Comparison of ENCODE assay signal across 7 cellular contexts in the genomic region with DNA sequence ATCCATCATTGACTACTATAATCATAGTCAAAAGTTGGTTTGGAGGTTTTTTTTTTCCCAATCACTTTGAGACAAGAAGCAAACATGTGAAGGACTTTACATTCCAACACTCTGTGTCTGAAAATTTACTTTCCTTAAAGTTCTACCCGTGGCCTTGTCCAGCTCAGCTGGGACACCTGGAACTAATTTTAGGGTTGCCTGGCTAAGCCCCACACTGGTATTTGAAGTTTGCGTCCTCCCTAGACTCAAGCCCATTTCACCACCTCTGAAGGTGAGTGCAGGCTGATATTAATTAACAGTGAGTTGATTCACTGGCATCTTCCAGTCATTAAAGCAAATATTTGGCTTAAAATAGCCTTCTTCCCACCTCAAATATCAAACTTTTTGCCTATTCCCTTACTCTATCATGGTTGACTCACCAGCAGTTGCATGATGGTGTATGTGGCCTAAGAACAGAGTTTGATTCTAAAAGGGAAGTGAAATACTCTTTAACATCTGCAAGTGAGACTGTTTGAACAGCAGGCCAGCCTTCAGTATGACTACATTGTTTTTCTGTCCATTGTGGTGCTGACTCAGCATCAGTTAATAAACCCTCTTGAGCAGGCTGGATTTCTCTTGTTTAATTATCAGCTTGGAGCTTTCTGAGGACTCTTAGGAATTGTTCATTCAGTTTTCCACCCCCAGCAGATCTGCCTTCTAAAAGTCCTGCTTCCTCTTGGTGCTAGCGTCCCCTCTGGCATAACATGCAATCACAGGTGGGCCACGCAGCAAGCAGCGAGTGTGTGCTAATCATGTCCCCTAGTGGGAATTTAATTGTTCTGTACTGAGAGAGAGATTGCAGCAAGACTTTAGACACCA. TPM values are rescaled to one million over a fixed set of nuclear protein-coding genes. Genes with fewer than 3 reads are reported as not detected.
A peak's percentile ranks its signal among the peaks of the same experiment; 100 is the strongest.
DNase-seq lines count a peak whose midpoint lies in the region; ATAC-seq and TF ChIP-seq lines count a peak whose summit lies in the region.

No MANE protein-coding gene starts in this region.

- peak; percentile 62 for DNase-seq in GM03348 (ENCODE audit: low spot score)
- DNase-seq in NT2/D1 (ENCODE audit: low read depth, low spot score), result peak; percentile 28
- DNase-seq in central memory CD8-positive, alpha-beta T cell (ENCODE audit: low spot score in 2 of 2), result no peak
- DNase-seq in mucosa of descending colon, result peak in 1 of 3 donors; percentile 41
- DNase-seq in DMS114 treated with DMSO at 0.1 percent for 48 hours (lab: John Stamatoyannopoulos, UW; ENCODE audit: unreplicated experiment), result no peak

- no peak overlapping the region for H3K4me3 ChIP-seq in NT2/D1 (ENCODE audit: insufficient read length, low read depth)
- H3K4me3 ChIP-seq in mucosa of descending colon, result no peak overlapping the region

- no peak overlapping the region for H3K9ac ChIP-seq in NT2/D1 (ENCODE audit: insufficient read length, low read depth)

- H3K9me3 ChIP-seq in NT2/D1 (ENCODE audit: insufficient read depth, low read length) (no peaks in the 10 kb centered on the region), mucosa of descending colon (no peaks in the 10 kb centered on the region)

- no peak for TF ChIP-seq CTCF in mucosa of descending colon (IDR thresholded peaks at IDR 0.05)

- ATAC-seq in GM19467 (IDR thresholded peaks at IDR 0.05; ENCODE audit: unreplicated experiment), result peak; percentile 61
- peak; percentile 75 for ATAC-seq in HG03442 (IDR thresholded peaks at IDR 0.05; ENCODE audit: unreplicated experiment)
- ATAC-seq in central memory CD8-positive, alpha-beta T cell (replicated peaks; ENCODE audit: extremely low read depth, poor library complexity, severe bottlenecking), result no peak
- peak; percentile 42 for ATAC-seq in mucosa of descending colon

- intact Hi-C loops in mucosa of descending colon (cut with DNase I, micrococcal nuclease), result loop anchor here in 1 of 2 donors (10.0 kb wide), 1 partner anchor 90 kb away; no protein-coding TSS in a partner anchor

- peaks cover 64% of the 10 kb centered on the region for H3K4me1 Mint-ChIP-seq in central memory CD8-positive, alpha-beta T cell

- H3K27me3 ChIP-seq in NT2/D1 (ENCODE audit: insufficient read depth, insufficient read length), result peaks cover 5% of the 10 kb centered on the region

- H3K27ac Mint-ChIP-seq in central memory CD8-positive, alpha-beta T cell (ENCODE audit: low read depth), result peak overlapping the region; percentile 69

- H3K9me3 Mint-ChIP-seq in central memory CD8-positive, alpha-beta T cell, result no peaks in the 10 kb centered on the region

- peaks cover 3% of the 10 kb centered on the region for H3K4me1 ChIP-seq in NT2/D1 (ENCODE audit: insufficient read depth, insufficient read length)
- no peaks in the 10 kb centered on the region for H3K4me1 ChIP-seq in mucosa of descending colon (ENCODE audit: low read depth)

- H3K36me3 ChIP-seq in NT2/D1 (ENCODE audit: insufficient read depth, insufficient read length, low read length) (no peaks in the 10 kb centered on the region), mucosa of descending colon (ENCODE audit: low read depth) (no peaks in the 10 kb centered on the region)

- peaks cover 10% of the 10 kb centered on the region for H3K36me3 Mint-ChIP-seq in central memory CD8-positive, alpha-beta T cell (ENCODE audit: insufficient read depth)

- H3K4me3 Mint-ChIP-seq in central memory CD8-positive, alpha-beta T cell, result peak overlapping the region; percentile 97

- no peaks in the 10 kb centered on the region for H3K27me3 Mint-ChIP-seq in central memory CD8-positive, alpha-beta T cell

RNA-seq across cellular contexts. Expression of a gene that starts 1.8 kb away (rescaled TPM):
- 10 to 100 TPM; 10.5 to 30.7 (median 23.4) TPM for total RNA-seq in mucosa of descending colon

Comparison
In these comparisons a context has a peak if more than half of its experiments do, and no peak if none do; other contexts are left out.
1. DNase-seq: peak in GM03348 (single experiment) and NT2/D1 (single experiment); none in central memory CD8-positive, alpha-beta T cell (0 of 2) and DMS114 treated with DMSO at 0.1 percent for 48 hours (single experiment).